Comparison of ENCODE assay signal across 15 cellular contexts in the genomic region with DNA sequence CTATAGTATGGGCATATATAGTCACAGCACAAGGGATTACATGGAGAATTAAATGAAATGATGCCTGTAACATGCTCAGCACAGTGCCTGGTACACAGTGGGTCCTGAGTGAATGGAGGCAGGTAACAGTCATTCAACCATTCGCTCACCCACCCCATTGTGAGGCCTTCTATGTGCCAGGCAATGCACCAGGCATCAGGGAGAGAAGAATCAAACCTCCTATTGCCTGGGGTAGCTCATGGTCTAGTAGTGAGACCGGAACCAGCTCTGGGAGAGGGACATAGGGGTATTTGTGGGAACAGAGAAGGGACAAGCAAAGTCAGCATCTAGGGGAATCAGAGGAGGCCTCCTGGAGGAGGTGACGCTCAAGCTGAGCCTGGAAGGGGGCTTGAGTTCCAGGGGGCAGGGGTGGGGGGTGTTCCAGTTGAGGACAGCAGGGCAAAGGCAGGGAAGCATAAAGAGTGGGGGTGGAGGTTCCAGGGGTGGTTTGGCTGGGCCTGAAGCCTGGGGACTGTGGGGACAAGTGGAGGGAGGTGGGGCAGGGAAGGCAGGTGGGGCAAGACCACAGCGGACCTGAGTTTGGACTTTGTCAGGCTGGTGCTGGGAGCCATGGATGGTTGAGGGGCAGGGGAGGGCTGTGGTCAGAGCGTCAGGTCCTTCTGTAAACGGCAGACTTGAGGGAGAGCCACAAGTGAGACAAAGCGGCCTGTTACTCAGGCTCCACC.
DNase-seq lines count a peak whose midpoint lies in the region; ATAC-seq and TF ChIP-seq lines count a peak whose summit lies in the region.
"Had no signal": no experiment of that assay in that cellular context is flagged by ENCODE, and none has a peak within 500 bp of the region (broad histone marks: within the 10 kb centered on the region; RNA-seq: fewer than 3 reads in every experiment).

No MANE protein-coding gene starts in this region.

- no peak for TF ChIP-seq POLR2A in heart left ventricle (IDR thresholded peaks at IDR 0.05)

- H3K4me3 ChIP-seq in right atrium auricular region (no peak overlapping the region), heart left ventricle (no peak overlapping the region), colonic mucosa (no peak overlapping the region), lower lobe of right lung (no peak overlapping the region), psoas muscle (no peak overlapping the region)
- H3K4me3 ChIP-seq: A549, GM12878, GM23248 had no signal

- no peaks in the 10 kb centered on the region for H3K36me3 ChIP-seq in right atrium auricular region
- H3K36me3 ChIP-seq in heart left ventricle, result no peaks in the 10 kb centered on the region
- no peaks in the 10 kb centered on the region for H3K36me3 ChIP-seq in colonic mucosa
- no peaks in the 10 kb centered on the region for H3K36me3 ChIP-seq in lower lobe of right lung
- H3K36me3 ChIP-seq in psoas muscle (ENCODE audit: insufficient read depth in 1 of 2, low read depth in 1 of 2), result no peaks in the 10 kb centered on the region
- H3K36me3 ChIP-seq: BE2C had no signal

- WGBS in heart left ventricle, 4 donors, result 77 to 84% (median 78%) methylated on average over 7 of the region's 7 CpGs
- 75 to 81% (median 76%) methylated on average over 7 of the region's 7 CpGs for WGBS in psoas muscle, 3 donors

- no peak overlapping the region for H3K9ac ChIP-seq in colonic mucosa (ENCODE audit: low read depth in 2 of 2, low read length in 2 of 2)
- H3K9ac ChIP-seq: GM23248 had no signal

- TF ChIP-seq CTCF in right atrium auricular region (IDR thresholded peaks at IDR 0.05) (no peak), heart left ventricle (IDR thresholded peaks at IDR 0.05) (no peak), colonic mucosa (IDR thresholded peaks at IDR 0.05) (no peak), lower lobe of right lung (IDR thresholded peaks at IDR 0.05) (no peak), psoas muscle (IDR thresholded peaks at IDR 0.05) (no peak)

- intact Hi-C loops in heart left ventricle (cut with DNase I) (no loop called here), colonic mucosa (cut with DNase I) (no loop called here), lower lobe of right lung (cut with DNase I) (no loop called here), psoas muscle (cut with DNase I) (no loop called here)

- no peaks in the 10 kb centered on the region for H3K9me3 ChIP-seq in right atrium auricular region
- H3K9me3 ChIP-seq in heart left ventricle, result no peaks in the 10 kb centered on the region
- H3K9me3 ChIP-seq in colonic mucosa, result no peaks in the 10 kb centered on the region
- H3K9me3 ChIP-seq in lower lobe of right lung, result no peaks in the 10 kb centered on the region
- H3K9me3 ChIP-seq in psoas muscle, result no peaks in the 10 kb centered on the region
- H3K9me3 ChIP-seq: A549, BE2C had no signal

- H3K27me3 ChIP-seq in right atrium auricular region (no peaks in the 10 kb centered on the region), heart left ventricle (peaks cover 0 to 42% (median 0%) of the 10 kb centered on the region in 9 donors), colonic mucosa (no peaks in the 10 kb centered on the region), lower lobe of right lung (ENCODE audit: low read depth) (peaks cover 12% of the 10 kb centered on the region), psoas muscle (ENCODE audit: insufficient read depth in 3 of 3, low read length in 2 of 3) (peaks cover 0 to 41% (median 6%) of the 10 kb centered on the region in 3 donors)
- H3K27me3 ChIP-seq: BE2C had no signal

- ATAC-seq in heart left ventricle (no peak), lower lobe of right lung (no peak), psoas muscle (no peak)
- ATAC-seq: A549, GM12878, HCT116 had no signal

- H3K4me1 ChIP-seq in right atrium auricular region (no peaks in the 10 kb centered on the region), heart left ventricle (no peaks in the 10 kb centered on the region), colonic mucosa (no peaks in the 10 kb centered on the region), lower lobe of right lung (no peaks in the 10 kb centered on the region), psoas muscle (no peaks in the 10 kb centered on the region)
- H3K4me1 ChIP-seq: A549, BE2C had no signal

- no peak overlapping the region for H3K27ac ChIP-seq in right atrium auricular region
- H3K27ac ChIP-seq in heart left ventricle, result no peak overlapping the region
- H3K27ac ChIP-seq in colonic mucosa, result no peak overlapping the region
- no peak overlapping the region for H3K27ac ChIP-seq in lower lobe of right lung
- H3K27ac ChIP-seq in psoas muscle, result no peak overlapping the region
- H3K27ac ChIP-seq: A549, GM23248, HL-60 had no signal

- DNase-seq in right atrium auricular region (ENCODE audit: low spot score) (peak; percentile 23), heart left ventricle (no peak), colonic mucosa (peak; percentile 4), lower lobe of right lung (peak; percentile 36), psoas muscle (no peak), COLO829 (ENCODE audit: low spot score) (no peak), NCI-H226 (no peak)
- DNase-seq: BE2C; CD8-positive, alpha-beta memory T cell; DMS79; GM23248 had no signal

Comparison
In these comparisons a context has a peak if more than half of its experiments do, and no peak if none do; other contexts are left out.
1. DNase-seq: peak in right atrium auricular region (single experiment), colonic mucosa (single experiment) and lower lobe of right lung (single experiment); none in heart left ventricle (0 of 5), psoas muscle (0 of 2), COLO829 (single experiment) and NCI-H226 (single experiment).